In genomic region chr7:93530701-93531100, GRCh38 we compare ENCODE assay signal across 20 cellular contexts. TPM values are rescaled to one million over a fixed set of nuclear protein-coding genes. Genes with fewer than 3 reads are reported as not detected.
"Had no signal": no experiment of that assay in that cellular context is flagged by ENCODE, and none has a peak within 500 bp of the region (broad histone marks: within the 10 kb centered on the region; RNA-seq: fewer than 3 reads in every experiment).

No MANE protein-coding gene starts in this region.

- ATAC-seq: activated T-cell treated with anti-CD3 and anti-CD28 coated beads, Interleukin-2, amount 50 U/mL, for 4 hours; activated T-helper 17 cell treated with anti-CD3 and anti-CD28 coated beads, Interleukin-2, amount 50 U/mL, for 72 hours; T-helper 17 cell had no signal

- H3K27ac ChIP-seq: PC-9 had no signal

- H2AFZ ChIP-seq: PC-9 had no signal

- H3K4me3 ChIP-seq: PC-9 had no signal

- H3K4me2 ChIP-seq: PC-9 had no signal

- DNase-seq: activated B cell treated with CpG ODN at 0.5 μM for 24 hours; activated CD4-positive, alpha-beta memory T cell treated with anti-CD3 and anti-CD28 coated beads for 36 hours; activated CD4-positive, alpha-beta T cell treated with anti-CD3 and anti-CD28 coated beads for 1 hour; activated CD4-positive, alpha-beta T cell treated with anti-CD3 and anti-CD28 coated beads, Interleukin-2, amount 10 ng/mL, durations not matched to agents 7 days and 5 days; activated CD8-positive, alpha-beta memory T cell treated with anti-CD3 and anti-CD28 coated beads for 24 hours; activated gamma-delta T cell; activated naive CD4-positive, alpha-beta T cell treated with anti-CD3 and anti-CD28 coated beads for 36 hours; activated T-cell treated with anti-CD3 and anti-CD28 coated beads, Interleukin-2, amount 50 U/mL, for 4 hours; amygdala; cortex of kidney; KBM-7; NCI-H1092; NCI-H2029 treated with DMSO at 0.1 percent for 48 hours; PC-9; SHP77 treated with DMSO at 0.1 percent for 48 hours; T-helper 17 cell; T1000 had no signal

RNA-seq across cellular contexts. Expression of gene CALCR, which starts 43.8 kb away (rescaled TPM):
- total RNA-seq: activated B cell treated with CpG ODN at 0.5 μM for 24 hours; activated CD4-positive, alpha-beta memory T cell treated with anti-CD3 and anti-CD28 coated beads for 36 hours; activated CD4-positive, alpha-beta T cell treated with anti-CD3 and anti-CD28 coated beads, Interleukin-2, amount 10 ng/mL, durations not matched to agents 7 days and 5 days; activated naive CD4-positive, alpha-beta T cell treated with anti-CD3 and anti-CD28 coated beads for 36 hours; activated T-cell treated with anti-CD3 and anti-CD28 coated beads, Interleukin-2, amount 50 U/mL, for 4 hours; activated T-helper 17 cell treated with anti-CD3 and anti-CD28 coated beads, Interleukin-2, amount 50 U/mL, for 72 hours; LHCN-M2; M059J; PC-9; T-helper 17 cell had no signal
